Comparison of ENCODE assay signal across 23 cellular contexts in the genomic region with DNA sequence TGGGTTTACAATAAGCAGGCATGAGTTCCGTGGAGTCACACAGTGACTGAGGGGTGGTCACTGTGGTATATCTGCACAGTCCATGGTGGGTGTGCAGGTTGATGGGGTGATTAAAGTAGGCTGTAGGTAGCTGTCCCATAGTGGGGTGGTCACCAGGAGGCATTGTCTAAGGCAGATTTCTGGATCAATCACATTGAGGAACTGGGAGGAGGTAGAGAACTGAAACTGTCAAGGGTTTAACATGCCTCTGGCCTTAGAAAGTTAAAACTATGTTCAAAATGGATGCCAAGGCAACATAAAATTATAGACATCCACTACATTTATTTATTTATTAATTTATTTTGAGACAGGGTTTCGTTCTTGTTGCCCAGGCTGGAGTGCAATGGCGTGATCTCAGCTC.
"Had no signal": no experiment of that assay in that cellular context is flagged by ENCODE, and none has a peak within 500 bp of the region (broad histone marks: within the 10 kb centered on the region; RNA-seq: fewer than 3 reads in every experiment).

No MANE protein-coding gene starts in this region.

- H3K36me3 ChIP-seq: gastrocnemius medialis, lower lobe of right lung, neutrophil, pancreas, right lobe of liver, thoracic aorta, tibial nerve, upper lobe of left lung had no signal

- H3K27me3 ChIP-seq: gastrocnemius medialis, neutrophil, pancreas, right lobe of liver, tibial nerve, upper lobe of left lung had no signal

- DNase-seq: foreskin fibroblast; gastrocnemius medialis; head of caudate nucleus; left ventricle myocardium superior; lower lobe of right lung; naive thymus-derived CD8-positive, alpha-beta T cell; nephron progenitor cell; pancreas; right lobe of liver; small intestine; stimulated activated CD4-positive, alpha-beta T cell treated with anti-CD3 and anti-CD28 coated beads, Interleukin-15, amount 100 ng/mL, for 24 hours; stimulated activated CD4-positive, alpha-beta T cell treated with anti-CD3 and anti-CD28 coated beads, Interleukin-2, amount 100 ng/mL, for 48 hours; stimulated activated naive CD8-positive, alpha-beta T cell treated with anti-CD3 and anti-CD28 coated beads, Interleukin-15, Interleukin-2, amounts not matched to agents 100 U/mL and 50 U/mL, for 24 hours; upper lobe of left lung had no signal

- H3K4me1 Mint-ChIP-seq: nephron progenitor cell had no signal

- H3K27me3 Mint-ChIP-seq: naive thymus-derived CD8-positive, alpha-beta T cell; progenitor cell of endocrine pancreas had no signal

- H3K27ac ChIP-seq: coronary artery, epithelial cell of prostate, gastrocnemius medialis, lower lobe of right lung, neutrophil, pancreas, right lobe of liver, thoracic aorta, tibial nerve, upper lobe of left lung had no signal

- H3K9me3 ChIP-seq: gastrocnemius medialis, lower lobe of right lung, neutrophil, pancreas, right lobe of liver, thoracic aorta, tibial nerve, upper lobe of left lung had no signal

- H3K4me3 Mint-ChIP-seq: naive thymus-derived CD8-positive, alpha-beta T cell; nephron progenitor cell had no signal

- H3K4me1 ChIP-seq: gastrocnemius medialis, lower lobe of right lung, pancreas, right lobe of liver, tibial nerve, upper lobe of left lung had no signal

- H3K9me3 Mint-ChIP-seq: naive thymus-derived CD8-positive, alpha-beta T cell; nephron progenitor cell had no signal

- FAIRE-seq: keratinocyte, pancreas, small intestine, urothelium cell line had no signal

- H3K27ac Mint-ChIP-seq: progenitor cell of endocrine pancreas had no signal

- H3K4me3 ChIP-seq: coronary artery, gastrocnemius medialis, lower lobe of right lung, pancreas, right lobe of liver, thoracic aorta, tibial nerve, upper lobe of left lung had no signal

- ATAC-seq: esophagus mucosa; gastrocnemius medialis; left ventricle myocardium superior; lower lobe of right lung; naive thymus-derived CD8-positive, alpha-beta T cell; pancreas; right lobe of liver; stimulated activated naive CD8-positive, alpha-beta T cell treated with anti-CD3 and anti-CD28 coated beads, Interleukin-15, Interleukin-2, amounts not matched to agents 100 U/mL and 50 U/mL, for 24 hours had no signal

- H3K36me3 Mint-ChIP-seq: naive thymus-derived CD8-positive, alpha-beta T cell had no signal
